In genomic region chr20:58752565-58752964, GRCh38 we compare ENCODE assay signal across 22 cellular contexts. TPM values are rescaled to one million over a fixed set of nuclear protein-coding genes. Genes with fewer than 3 reads are reported as not detected.
DNase-seq lines count a peak whose midpoint lies in the region; ATAC-seq, FAIRE-seq and TF ChIP-seq lines count a peak whose summit lies in the region.
"Had no signal": no experiment of that assay in that cellular context is flagged by ENCODE, and none has a peak within 500 bp of the region (broad histone marks: within the 10 kb centered on the region; RNA-seq: fewer than 3 reads in every experiment).

No MANE protein-coding gene starts in this region.

- WGBS in H1 (ENCODE audit: extremely low coverage in 1 of 2, insufficient coverage in 1 of 2, insufficient read length in 1 of 2, insufficient replicate concordance in 2 of 2, low coverage in 1 of 2, low lambda C conversion rate in 2 of 2, missing lambda C conversion rate in 1 of 2), 2 experiments = 78% methylated on average over 6 of the region's 6 CpGs; no CpG with 5 or more reads in 1 of the 2 experiments
- WGBS in lung, 2 donors = 89 to 92% methylated on average over 6 of the region's 6 CpGs

- peak overlapping the region; percentile 99 for H2BK20ac ChIP-seq in H1 (ENCODE audit: low read length)

- H2BK15ac ChIP-seq in H1 (ENCODE audit: low read length) = peak overlapping the region; percentile 65; the same call in 1 of the 2 replicates

- peak overlapping the region in 1 of 2 experiments; percentile 48; a peak in 1 of 4 replicates for H3K4me2 ChIP-seq in H1 (ENCODE audit: insufficient read depth in 1 of 2, low read depth in 2 of 2, low read length in 2 of 2)

- no peak overlapping the region for H3K23ac ChIP-seq in H1 (ENCODE audit: insufficient read length)

- H3K36me3 ChIP-seq in H1 (ENCODE audit: control insufficient read depth in 2 of 4, insufficient read depth in 4 of 4, low read length in 3 of 4) (no peaks in the 10 kb centered on the region), lung (ENCODE audit: control insufficient read depth in 2 of 2, insufficient read depth in 2 of 2, low read length in 2 of 2) (no peaks in the 10 kb centered on the region)
- H3K36me3 ChIP-seq: BE2C had no signal

- no peak for TF ChIP-seq CTCF in H1 (IDR thresholded peaks at IDR 0.05; ENCODE audit: control extremely low read depth in 1 of 3, insufficient read depth in 1 of 3, low read depth in 1 of 3, low read length in 3 of 3)
- no peak for TF ChIP-seq CTCF in lung (IDR thresholded peaks at IDR 0.05; ENCODE audit: control extremely low read depth, extremely low read depth)
- TF ChIP-seq CTCF in type B pancreatic cell (conservative IDR thresholded peaks at IDR 0.05) = no peak

- H3K79me2 ChIP-seq in H1 (ENCODE audit: control insufficient read depth in 1 of 2, insufficient read depth in 2 of 2, low read length in 2 of 2) = no peaks in the 10 kb centered on the region

- peak overlapping the region; percentile 90 for H4K91ac ChIP-seq in H1 (replicated peaks; ENCODE audit: insufficient read length, low read length)

- H3K27ac Mint-ChIP-seq in activated CD8-positive, alpha-beta memory T cell treated with anti-CD3 and anti-CD28 coated beads, Interleukin-2, amount 10 ng/mL, durations not matched to agents 7 days and 5 days = no peak overlapping the region
- no peak overlapping the region for H3K27ac Mint-ChIP-seq in type B pancreatic cell
- H3K27ac Mint-ChIP-seq: CD4-positive, CD25-positive, alpha-beta regulatory T cell; CD8-positive, alpha-beta memory T cell had no signal

- H3K23me2 ChIP-seq in H1 (ENCODE audit: low read depth, low read length) = no peaks in the 10 kb centered on the region

- H3K4me3 Mint-ChIP-seq in activated CD8-positive, alpha-beta memory T cell treated with anti-CD3 and anti-CD28 coated beads, Interleukin-2, amount 10 ng/mL, durations not matched to agents 7 days and 5 days = no peak overlapping the region
- H3K4me3 Mint-ChIP-seq in type B pancreatic cell = no peak overlapping the region
- H3K4me3 Mint-ChIP-seq: CD4-positive, CD25-positive, alpha-beta regulatory T cell; CD8-positive, alpha-beta memory T cell had no signal

- H3K9me3 Mint-ChIP-seq in activated CD8-positive, alpha-beta memory T cell treated with anti-CD3 and anti-CD28 coated beads, Interleukin-2, amount 10 ng/mL, durations not matched to agents 7 days and 5 days (ENCODE audit: low read depth) = no peaks in the 10 kb centered on the region
- no peaks in the 10 kb centered on the region for H3K9me3 Mint-ChIP-seq in type B pancreatic cell
- H3K9me3 Mint-ChIP-seq: CD8-positive, alpha-beta memory T cell had no signal

- TF ChIP-seq POLR2A in H1 (IDR thresholded peaks at IDR 0.05; ENCODE audit: control extremely low read depth in 1 of 2, low read depth in 2 of 2, low read length in 2 of 2) = no peak

- DNase-seq in activated CD8-positive, alpha-beta memory T cell treated with anti-CD3 and anti-CD28 coated beads, Interleukin-2, amount 10 ng/mL, durations not matched to agents 7 days and 5 days = peak; percentile 29
- DNase-seq in activated CD8-positive, alpha-beta memory T cell treated with anti-CD3 and anti-CD28 coated beads, Interleukin-2, amount 50 U/mL, for 4 hours = no peak
- no peak for DNase-seq in H1 (ENCODE audit: low read depth in 1 of 2, low spot score in 2 of 2)
- DNase-seq in lung (ENCODE audit: low spot score) = peak; percentile 20
- peak; percentile 45 for DNase-seq in type B pancreatic cell (ENCODE audit: extremely low spot score, unreplicated experiment)
- DNase-seq in NAMALWA (ENCODE audit: low spot score) = no peak
- no peak for DNase-seq in cortex of kidney (lab: John Stamatoyannopoulos, UW)
- DNase-seq: ACHN; BE2C; C1 segment of cervical spinal cord; CD4-positive, CD25-positive, alpha-beta regulatory T cell; CD8-positive, alpha-beta memory T cell; COR-L47; DMS153; DMS79; GDM1; GOT3; H9 had no signal

- peaks cover 0 to 37% (median 15%) of the 10 kb centered on the region in 4 experiments; a peak in 5 of 7 replicates for H3K27me3 ChIP-seq in H1 (replicated peaks in 1 of 4; ENCODE audit: control insufficient read depth in 3 of 4, extremely low read depth in 1 of 4, insufficient read depth in 3 of 4, low read length in 3 of 4)
- H3K27me3 ChIP-seq in lung (ENCODE audit: control insufficient read depth, insufficient read depth) = no peaks in the 10 kb centered on the region

- H3K36me3 Mint-ChIP-seq in activated CD8-positive, alpha-beta memory T cell treated with anti-CD3 and anti-CD28 coated beads, Interleukin-2, amount 10 ng/mL, durations not matched to agents 7 days and 5 days = no peaks in the 10 kb centered on the region
- H3K36me3 Mint-ChIP-seq in type B pancreatic cell = no peaks in the 10 kb centered on the region
- H3K36me3 Mint-ChIP-seq: CD4-positive, CD25-positive, alpha-beta regulatory T cell; CD8-positive, alpha-beta memory T cell had no signal

- no peak overlapping the region for H3K56ac ChIP-seq in H1 (replicated peaks; ENCODE audit: insufficient read length, low read depth, low read length)

- H3K9ac ChIP-seq in H1 (replicated peaks in 1 of 4; ENCODE audit: extremely low read depth in 1 of 4, low read depth in 3 of 4, low read length in 3 of 4) = no peak overlapping the region

- peak overlapping the region; percentile 89 for H3K18ac ChIP-seq in H1 (ENCODE audit: extremely low read depth, low read length)

- H3K4me1 ChIP-seq in H1 (replicated peaks in 1 of 4; ENCODE audit: control insufficient read depth in 3 of 4, insufficient read depth in 4 of 4, low read length in 3 of 4) (peaks cover 0 to 27% (median 17%) of the 10 kb centered on the region in 4 experiments; a peak in 6 of 7 replicates), lung (ENCODE audit: control insufficient read depth in 2 of 2, insufficient read depth in 2 of 2, low read length in 2 of 2) (no peaks in the 10 kb centered on the region)
- H3K4me1 ChIP-seq: BE2C had no signal

- CTCF ChIA-PET in activated CD8-positive, alpha-beta memory T cell treated with anti-CD3 and anti-CD28 coated beads, Interleukin-2, amount 10 ng/mL, durations not matched to agents 7 days and 5 days (lab: Charles Lee) = no interaction called here
- CTCF ChIA-PET in H1 (lab: Charles Lee; ENCODE audit: partially characterized antibody) = no interaction called here

- no peak overlapping the region; the same call in 1 of the 2 replicates for H2AK5ac ChIP-seq in H1 (ENCODE audit: low read depth, low read length)

- FAIRE-seq in H1 (lab: Jason Lieb, UNC) = no peak
- FAIRE-seq: A204.1, GM12892, GM18507 had no signal

- peak overlapping the region; percentile 88 for H3K4ac ChIP-seq in H1 (replicated peaks; ENCODE audit: insufficient read length, low read depth, low read length)

- no peak overlapping the region for H3K14ac ChIP-seq in H1 (ENCODE audit: insufficient read length)

- TF ChIP-seq RAD21 in H1 (IDR thresholded peaks at IDR 0.05 in 1 of 2, conservative IDR thresholded peaks at IDR 0.05 in 1 of 2; ENCODE audit: low read depth in 2 of 2, low read length in 2 of 2) = no peak

- H3K4me3 ChIP-seq in H1 (ENCODE audit: extremely low read depth in 1 of 4, insufficient read depth in 2 of 4, low read depth in 3 of 4, low read length in 4 of 4) (no peak overlapping the region), lung (no peak overlapping the region)

- H4K5ac ChIP-seq in H1 (ENCODE audit: insufficient read length, low read depth, low read length) = no peak overlapping the region

- POLR2A ChIA-PET in H1 (lab: Charles Lee; ENCODE audit: partially characterized antibody) = interaction anchor here (0.8 to 2.8 kb wide), 2 partner anchors 29 to 61 kb away, joined by 3 to 18 read pairs; no protein-coding TSS in a partner anchor

- H3K9me3 ChIP-seq in H1 (ENCODE audit: insufficient read depth in 2 of 2, low read depth in 1 of 2, low read length in 1 of 2) = no peaks in the 10 kb centered on the region
- H3K9me3 ChIP-seq in lung (ENCODE audit: control insufficient read depth in 2 of 2, insufficient read depth in 1 of 2, low read length in 1 of 2) = peaks cover 0 to 5% of the 10 kb centered on the region in 2 donors
- H3K9me3 ChIP-seq: BE2C had no signal

- no peak overlapping the region for H3K27ac ChIP-seq in H1 (ENCODE audit: low read depth, low read length)
- no peak overlapping the region for H3K27ac ChIP-seq in lung (ENCODE audit: low read depth in 1 of 2, low read length in 1 of 2)

- no peaks in the 10 kb centered on the region for H3K4me1 Mint-ChIP-seq in activated CD8-positive, alpha-beta memory T cell treated with anti-CD3 and anti-CD28 coated beads, Interleukin-2, amount 10 ng/mL, durations not matched to agents 7 days and 5 days
- peaks cover 5% of the 10 kb centered on the region for H3K4me1 Mint-ChIP-seq in type B pancreatic cell (ENCODE audit: unreplicated experiment)
- H3K4me1 Mint-ChIP-seq: CD4-positive, CD25-positive, alpha-beta regulatory T cell; CD8-positive, alpha-beta memory T cell had no signal

- no peaks in the 10 kb centered on the region for H4K20me1 ChIP-seq in H1 (replicated peaks in 1 of 2; ENCODE audit: control insufficient read depth in 1 of 2, insufficient read depth in 2 of 2, low read length in 2 of 2)

- no peak for ATAC-seq in activated CD8-positive, alpha-beta memory T cell treated with anti-CD3 and anti-CD28 coated beads, Interleukin-2, amount 10 ng/mL, durations not matched to agents 7 days and 5 days
- ATAC-seq in lung (ENCODE audit: insufficient read depth, low FRiP score) (no peak), GM19328 (IDR thresholded peaks at IDR 0.05; ENCODE audit: unreplicated experiment) (no peak)

- H2BK120ac ChIP-seq in H1 (replicated peaks; ENCODE audit: low read depth, low read length) = no peak overlapping the region

- H4K8ac ChIP-seq in H1 (ENCODE audit: extremely low read depth, insufficient read depth, low read length) = no peak overlapping the region

- no peaks in the 10 kb centered on the region for H3K79me1 ChIP-seq in H1 (ENCODE audit: low read depth, low read length)

- no peak overlapping the region for H2AFZ ChIP-seq in H1 (ENCODE audit: low read length)

- no peak for TF ChIP-seq EP300 in H1 (IDR thresholded peaks at IDR 0.05; ENCODE audit: borderline replicate concordance in 1 of 2, low read depth in 2 of 2, low read length in 2 of 2)

- peak overlapping the region; percentile 96; the same call in 1 of the 2 replicates for H2BK12ac ChIP-seq in H1 (ENCODE audit: low read depth, low read length)

- peaks cover 36% of the 10 kb centered on the region for H3K27me3 Mint-ChIP-seq in activated CD8-positive, alpha-beta memory T cell treated with anti-CD3 and anti-CD28 coated beads, Interleukin-2, amount 10 ng/mL, durations not matched to agents 7 days and 5 days
- peaks cover 45% of the 10 kb centered on the region for H3K27me3 Mint-ChIP-seq in type B pancreatic cell

- peak overlapping the region; percentile 79; the same call in 1 of the 2 replicates for H2BK5ac ChIP-seq in H1 (ENCODE audit: low read depth, low read length)

RNA-seq across cellular contexts. Expression of gene NPEPL1, which starts 60.0 kb away (rescaled TPM):
- 10 to 100 TPM; 19.3 to 30.4 TPM for total RNA-seq in activated CD8-positive, alpha-beta memory T cell treated with anti-CD3 and anti-CD28 coated beads, Interleukin-2, amount 10 ng/mL, durations not matched to agents 7 days and 5 days
- 26.7 and 26.8 TPM in 2 replicates for total RNA-seq in H1 (2021; fragmentation: NEBNext Ultra II Directional; extraction: Animal tissue kit (Norgen Biotek cat#: 25700))
- polyA plus RNA-seq in H1 (2011; rRNA removed) (12.4 and 26.3 TPM in 2 replicates), lung (10 to 100 TPM; 36.4 to 46.0 TPM)
- 20.2 TPM for polyA plus RNA-seq in H1 (2011; cell fraction: cytosol; rRNA removed)
- polyA plus RNA-seq in H1 (2011; cell fraction: nucleus; rRNA removed) = 166 TPM
- polyA plus RNA-seq in H1 (2012, experiment 1 of 2) = 30.4 to 43.7 TPM (median 40.6 TPM) in 4 replicates
- polyA plus RNA-seq in H1 (2012, experiment 2 of 2) = 20.7 TPM
- polyA plus RNA-seq in H1 (2013, experiment 1 of 2) = 16.9 TPM
- 14.3 TPM for polyA plus RNA-seq in H1 (2013, experiment 2 of 2)
- 7.0 and 9.4 TPM in 2 replicates for polyA minus RNA-seq in H1 (2011; rRNA and poly(A)+ RNA removed)
- 9.7 TPM for polyA minus RNA-seq in H1 (2011; cell fraction: cytosol; rRNA and poly(A)+ RNA removed)
- 37.9 TPM for polyA minus RNA-seq in H1 (2011; cell fraction: nucleus; rRNA and poly(A)+ RNA removed)
- total RNA-seq in lung (10 to 100 TPM; 24.3 to 46.2 TPM), type B pancreatic cell (ENCODE audit: low replicate concordance) (21.1 and 25.0 TPM in 2 replicates)

Comparison
In these comparisons a context has a peak if more than half of its experiments do, and no peak if none do; other contexts are left out.
1. DNase-seq: peak in activated CD8-positive, alpha-beta memory T cell treated with anti-CD3 and anti-CD28 coated beads, Interleukin-2, amount 10 ng/mL, durations not matched to agents 7 days and 5 days (single experiment), lung (single experiment) and type B pancreatic cell (single experiment); none in activated CD8-positive, alpha-beta memory T cell treated with anti-CD3 and anti-CD28 coated beads, Interleukin-2, amount 50 U/mL, for 4 hours (single experiment), H1 (0 of 2), NAMALWA (single experiment) and cortex of kidney (single experiment).